9 cellular contexts compared by ENCODE assay signal in the genomic region with DNA sequence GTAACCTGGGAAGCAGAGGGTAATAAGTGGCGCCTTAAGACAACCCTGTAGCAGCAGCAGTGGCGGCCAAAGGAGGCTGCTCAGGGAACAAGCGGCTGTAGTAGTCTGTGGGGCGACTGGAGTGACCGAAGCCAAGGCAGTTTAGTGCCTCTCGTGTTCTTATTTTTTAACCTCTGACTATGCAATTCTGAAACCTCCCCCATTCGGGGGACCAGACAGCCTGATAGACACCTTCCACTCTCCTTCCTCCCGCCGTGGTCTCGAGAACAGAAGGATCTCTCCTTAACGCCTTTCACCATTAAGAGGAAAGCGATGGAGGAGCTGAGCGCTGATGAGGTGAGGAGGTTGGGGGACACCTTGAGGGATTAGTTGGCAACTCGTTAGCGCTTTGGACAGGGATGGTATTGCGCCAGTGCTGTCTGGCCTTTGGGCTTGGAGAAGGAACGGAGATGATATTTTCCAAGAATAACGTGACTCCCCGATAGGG. TPM values are rescaled to one million over a fixed set of nuclear protein-coding genes. Genes with fewer than 3 reads are reported as not detected.
A peak's percentile ranks its signal among the peaks of the same experiment; 100 is the strongest.
DNase-seq lines count a peak whose midpoint lies in the region; ATAC-seq and TF ChIP-seq lines count a peak whose summit lies in the region.
"Had no signal": no experiment of that assay in that cellular context is flagged by ENCODE, and none has a peak within 500 bp of the region (broad histone marks: within the 10 kb centered on the region; RNA-seq: fewer than 3 reads in every experiment).

No MANE protein-coding gene starts in this region.

- ATAC-seq in GM18505 (IDR thresholded peaks at IDR 0.05; ENCODE audit: unreplicated experiment) (peak; percentile 13), HG03108 (IDR thresholded peaks at IDR 0.05; ENCODE audit: unreplicated experiment) (peak; percentile 6)

- no peaks in the 10 kb centered on the region for H3K36me3 ChIP-seq in mesendoderm (ENCODE audit: control insufficient read depth, insufficient read depth, low read length)
- peaks cover 0 to 3% of the 10 kb centered on the region in 2 donors for H3K36me3 ChIP-seq in thyroid gland

- no peaks in the 10 kb centered on the region for H3K9me3 Mint-ChIP-seq in CD14-positive monocyte

- no peak overlapping the region for H2BK15ac ChIP-seq in mesendoderm (replicated peaks; ENCODE audit: low read depth)

- H3K4ac ChIP-seq in mesendoderm (ENCODE audit: low read depth, low read length) = peak overlapping the region; percentile 73

- H3K27ac ChIP-seq in mesendoderm (ENCODE audit: low read depth, low read length) (peak overlapping the region; percentile 94), thyroid gland (peak overlapping the region; percentile 93 to 99 (median 97))

- peaks cover 22% of the 10 kb centered on the region for H3K79me2 ChIP-seq in mesendoderm (ENCODE audit: control insufficient read depth, insufficient read depth, low read length)

- H3K23ac ChIP-seq in mesendoderm (ENCODE audit: low read length) = peak overlapping the region; percentile 87

- peak overlapping the region; percentile 96 for H2BK5ac ChIP-seq in mesendoderm (ENCODE audit: low read length)

- H3K4me1 ChIP-seq in mesendoderm (ENCODE audit: control insufficient read depth, low read depth, low read length) = no peaks in the 10 kb centered on the region
- peaks cover 16 to 18% of the 10 kb centered on the region in 2 donors for H3K4me1 ChIP-seq in thyroid gland

- peak overlapping the region; percentile 95 to 96 for H3K4me3 Mint-ChIP-seq in CD14-positive monocyte

- H3K79me1 ChIP-seq in mesendoderm (ENCODE audit: low read length) = peaks cover 6% of the 10 kb centered on the region

- no peaks in the 10 kb centered on the region for H3K27me3 ChIP-seq in mesendoderm (ENCODE audit: insufficient read depth, low read length, poor library complexity)
- no peaks in the 10 kb centered on the region for H3K27me3 ChIP-seq in thyroid gland

- TF ChIP-seq CTCF in CD14-positive monocyte (IDR thresholded peaks at IDR 0.05) = no peak
- no peak for TF ChIP-seq CTCF in thyroid gland (IDR thresholded peaks at IDR 0.05)

- peak; percentile 46 for DNase-seq in CD14-positive monocyte (ENCODE audit: low spot score)
- peak; percentile 78 for DNase-seq in RKO (ENCODE audit: low spot score)
- peak; percentile 67 for DNase-seq in dermis blood vessel endothelial cell
- peak; percentile 80 for DNase-seq in mesendoderm
- DNase-seq in thyroid gland = peak; percentile 55 to 60
- no peak for DNase-seq in AG08395 (ENCODE audit: low spot score)

- no peak overlapping the region for H4K5ac ChIP-seq in mesendoderm (ENCODE audit: low read length)

- no CpG with 5 or more reads among the region's 19 CpGs for WGBS in mesendoderm (ENCODE audit: extremely low coverage, insufficient coverage, low lambda C conversion rate)
- 0 to 1% methylated on average over 19 of the region's 19 CpGs for WGBS in thyroid gland, 2 donors

- H3K56ac ChIP-seq in mesendoderm (ENCODE audit: low read length) = peak overlapping the region; percentile 100

- TF ChIP-seq POLR2A in GM18505 (IDR thresholded peaks at IDR 0.05; ENCODE audit: borderline replicate concordance, extremely low read depth, insufficient read depth, insufficient read length) = no peak
- no peak for TF ChIP-seq POLR2A in thyroid gland (IDR thresholded peaks at IDR 0.05)

- peak overlapping the region; percentile 77 for H3K18ac ChIP-seq in mesendoderm (ENCODE audit: low read length)

- H2AK5ac ChIP-seq in mesendoderm (ENCODE audit: low read length) = peak overlapping the region; percentile 32

- peaks cover 39% of the 10 kb centered on the region for H3K4me1 Mint-ChIP-seq in CD14-positive monocyte

- H3K4me3 ChIP-seq in mesendoderm (ENCODE audit: low read length) (peak overlapping the region; percentile 100), thyroid gland (replicated peaks in 1 of 3) (peak overlapping the region; percentile 42 to 99 (median 97))

- H3K27ac Mint-ChIP-seq in CD14-positive monocyte = peak overlapping the region; percentile 91 to 96 (median 96)

- H3K36me3 Mint-ChIP-seq in CD14-positive monocyte = peaks cover 9 to 26% of the 10 kb centered on the region in 2 donors

- no peak overlapping the region for H4K8ac ChIP-seq in mesendoderm (ENCODE audit: low read depth, low read length)

- H3K4me2 ChIP-seq in mesendoderm (ENCODE audit: low read length) = peak overlapping the region; percentile 90

- H3K9me3 ChIP-seq in thyroid gland = no peaks in the 10 kb centered on the region

- H3K9ac ChIP-seq in mesendoderm (ENCODE audit: low read length) = peak overlapping the region; percentile 100

- intact Hi-C loops in CD14-positive monocyte (cut with micrococcal nuclease) (loop anchor here (2.0 to 10.0 kb wide), 5 partner anchors 91 to 159 kb away; partner anchors contain the start of genes LZIC (in 2 of the 2), NMNAT1 (in 2 of the 2) and CTNNBIP1 (in 1 of the 2)), thyroid gland (cut with DNase I) (loop anchor here (5.0 kb wide), 1 partner anchor 91 kb away; the partner anchor contains the start of genes LZIC and NMNAT1)

- H3K27me3 Mint-ChIP-seq in CD14-positive monocyte (ENCODE audit: low read depth in 3 of 3) = no peaks in the 10 kb centered on the region

- H2BK120ac ChIP-seq in mesendoderm (ENCODE audit: low read depth, low read length) = no peak overlapping the region

RNA-seq across cellular contexts. Expression of gene UBE4B, which starts 0.6 kb away (rescaled TPM):
- 1 to 10 TPM; 6.0 to 9.2 TPM for polyA plus RNA-seq in CD14-positive monocyte
- total RNA-seq in dermis blood vessel endothelial cell (23.0 and 44.9 TPM in 2 replicates), thyroid gland (10 to 100 TPM; 64.0 to 89.0 (median 71.0) TPM)
- 46.7 TPM for polyA plus RNA-seq in mesendoderm (2013, experiment 1 of 2)
- polyA plus RNA-seq in mesendoderm (2013, experiment 2 of 2) = 48.0 TPM

RNA-seq across cellular contexts. Expression of gene RBP7, which starts 36.4 kb away (rescaled TPM):
- 100 to 1,000 TPM; 306 to 340 TPM for polyA plus RNA-seq in CD14-positive monocyte
- total RNA-seq in dermis blood vessel endothelial cell (0.28 and 0.34 TPM in 2 replicates), thyroid gland (10 to 100 TPM in 3 of 4 donors, 1 to 10 TPM in 1; 7.2 to 39.8 (median 32.8) TPM)
- 2.1 TPM for polyA plus RNA-seq in mesendoderm (2013, experiment 1 of 2)
- polyA plus RNA-seq in mesendoderm (2013, experiment 2 of 2) = 2.4 TPM
- total RNA-seq: activated CD8-positive, alpha-beta memory T cell treated with anti-CD3 and anti-CD28 coated beads for 36 hours had no signal
